17 cellular contexts compared by ENCODE assay signal in the genomic region with DNA sequence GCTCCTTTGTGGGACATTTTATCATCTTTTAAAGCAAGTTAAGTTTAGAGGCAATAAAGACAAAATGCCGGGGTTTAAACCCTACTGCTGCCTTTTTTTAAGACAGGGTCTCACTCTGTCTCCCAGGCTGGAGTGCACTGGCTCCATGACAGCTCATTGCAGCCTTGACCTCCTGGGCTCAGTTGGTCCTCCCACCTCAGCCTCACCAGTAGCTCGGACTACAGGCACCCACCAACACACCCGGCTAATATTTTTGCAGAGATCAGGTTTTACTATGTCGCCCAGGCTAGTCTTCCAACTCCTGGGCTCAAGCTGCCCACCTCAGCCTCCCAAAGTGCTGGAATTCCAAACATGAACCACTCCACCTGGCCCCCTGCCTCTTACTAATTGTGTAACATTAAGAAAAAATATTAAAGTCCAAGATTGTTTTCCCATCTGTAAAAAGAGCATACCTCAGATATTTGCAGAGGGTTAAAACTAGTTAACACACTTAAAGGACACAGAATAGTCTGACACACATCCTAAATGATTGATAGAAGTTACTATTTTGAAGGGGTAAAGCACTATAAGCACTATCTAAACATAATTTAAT. TPM values are rescaled to one million over a fixed set of nuclear protein-coding genes. Genes with fewer than 3 reads are reported as not detected.
DNase-seq lines count a peak whose midpoint lies in the region; ATAC-seq, FAIRE-seq and TF ChIP-seq lines count a peak whose summit lies in the region.
"Had no signal": no experiment of that assay in that cellular context is flagged by ENCODE, and none has a peak within 500 bp of the region (broad histone marks: within the 10 kb centered on the region; RNA-seq: fewer than 3 reads in every experiment).

No MANE protein-coding gene starts in this region.

- POLR2A ChIA-PET in A549 (lab: Yijun Ruan, JAX) (no interaction called here), WTC11 (lab: Charles Lee) (interaction anchor here (1.1 to 1.8 kb wide), 2 partner anchors 9 to 65 kb away, joined by 3 to 4 read pairs; no protein-coding TSS in a partner anchor)
- POLR2A ChIA-PET in CD8-positive, alpha-beta memory T cell (lab: Charles Lee), result no interaction called here

- H3K4me3 ChIP-seq in A549, result no peak overlapping the region
- no peak overlapping the region for H3K4me3 ChIP-seq in CD8-positive, alpha-beta memory T cell (ENCODE audit: low read length)
- H3K4me3 ChIP-seq: lower lobe of right lung had no signal

- no peak for DNase-seq in A549 (ENCODE audit: low read depth in 1 of 2, low spot score in 1 of 2)
- no peak for DNase-seq in CD8-positive, alpha-beta memory T cell
- no peak for DNase-seq in WTC11 (ENCODE audit: low spot score)
- no peak for DNase-seq in memory B cell (ENCODE audit: low spot score in 2 of 2)
- DNase-seq in mesenteric fat pad (ENCODE audit: low spot score), result no peak
- no peak for DNase-seq in 8988T
- no peak for DNase-seq in NCI-H1694 (lab: John Stamatoyannopoulos, UW)
- DNase-seq: activated CD4-positive, alpha-beta T cell treated with anti-CD3 and anti-CD28 coated beads for 4 hours; activated effector memory CD4-positive, alpha-beta T cell treated with anti-CD3 and anti-CD28 coated beads, Interleukin-2, amount 50 U/mL, for 16 hours; lower lobe of right lung; NCI-H187 treated with DMSO at 0.1 percent for 48 hours; NCI-H69; occipital lobe; RPMI8226 had no signal

- peak overlapping the region in 5 of 7 donors; percentile 10 to 68 (median 46) for H3K4me3 Mint-ChIP-seq in CD8-positive, alpha-beta memory T cell
- H3K4me3 Mint-ChIP-seq in WTC11, result no peak overlapping the region
- no peak overlapping the region for H3K4me3 Mint-ChIP-seq in memory B cell

- no peak for TF ChIP-seq EP300 in A549 (IDR thresholded peaks at IDR 0.05)

- H3K27me3 Mint-ChIP-seq in CD8-positive, alpha-beta memory T cell, result no peaks in the 10 kb centered on the region
- H3K27me3 Mint-ChIP-seq in WTC11 (ENCODE audit: low read depth) (no peaks in the 10 kb centered on the region), memory B cell (no peaks in the 10 kb centered on the region)

- H3K4me2 ChIP-seq in A549, result 0 out of 3 replicates have a peak overlapping the region, but pooled peaks have one; percentile 9

- H3K27ac ChIP-seq in A549, result no peak overlapping the region
- no peak overlapping the region for H3K27ac ChIP-seq in CD8-positive, alpha-beta memory T cell (ENCODE audit: low read depth, low read length)
- H3K27ac ChIP-seq: lower lobe of right lung had no signal

- no peak for TF ChIP-seq CTCF in A549 (IDR thresholded peaks at IDR 0.05)
- TF ChIP-seq CTCF in WTC11 (IDR thresholded peaks at IDR 0.05), result no peak

- TF ChIP-seq POLR2A in A549 (IDR thresholded peaks at IDR 0.05; ENCODE audit: low read length), result no peak

- H3K27ac Mint-ChIP-seq in CD8-positive, alpha-beta memory T cell, result peak overlapping the region; percentile 57 to 83 (median 74)
- H3K27ac Mint-ChIP-seq in WTC11 (no peak overlapping the region), memory B cell (peak overlapping the region; percentile 80)

- peaks cover 45% of the 10 kb centered on the region for H3K4me1 ChIP-seq in A549
- H3K4me1 ChIP-seq in CD8-positive, alpha-beta memory T cell (ENCODE audit: insufficient read depth, low read length), result peaks cover 95% of the 10 kb centered on the region

- no peaks in the 10 kb centered on the region for H3K9me3 Mint-ChIP-seq in CD8-positive, alpha-beta memory T cell
- H3K9me3 Mint-ChIP-seq in WTC11, result no peaks in the 10 kb centered on the region
- H3K9me3 Mint-ChIP-seq in memory B cell, result no peaks in the 10 kb centered on the region

- no peak for TF ChIP-seq RAD21 in A549 (conservative IDR thresholded peaks at IDR 0.05 in 1 of 2, IDR thresholded peaks at IDR 0.05 in 1 of 2)

- H3K4me1 Mint-ChIP-seq in CD8-positive, alpha-beta memory T cell, result peaks cover 90 to 99% (median 98%) of the 10 kb centered on the region in 3 donors
- H3K4me1 Mint-ChIP-seq in WTC11, result peaks cover 63% of the 10 kb centered on the region
- H3K4me1 Mint-ChIP-seq in memory B cell, result peaks cover 46% of the 10 kb centered on the region

- FAIRE-seq in A549 (lab: Jason Lieb, UNC), result no peak
- FAIRE-seq: frontal cortex, GM12892 had no signal

- H3K27me3 ChIP-seq in CD8-positive, alpha-beta memory T cell (ENCODE audit: insufficient read depth, low read length, poor library complexity, severe bottlenecking), result no peaks in the 10 kb centered on the region

- WGBS in A549 (ENCODE audit: missing lambda C conversion rate), result 82% methylated on average over 4 of the region's 4 CpGs

- ATAC-seq in A549 (no peak), WTC11 (peak; percentile 12), memory B cell (ENCODE audit: low read depth) (no peak), GM18867 (IDR thresholded peaks at IDR 0.05; ENCODE audit: unreplicated experiment) (no peak)

- CTCF ChIA-PET in A549 (lab: Yijun Ruan, JAX) (no interaction called here), WTC11 (lab: Charles Lee) (interaction anchor here (2.0 kb wide), 1 partner anchor 79 kb away, joined by 5 read pairs; no protein-coding TSS in a partner anchor)
- CTCF ChIA-PET in CD8-positive, alpha-beta memory T cell (lab: Charles Lee), result no interaction called here

- H3K36me3 Mint-ChIP-seq in CD8-positive, alpha-beta memory T cell, result peaks cover 0 to 65% (median 9%) of the 10 kb centered on the region in 3 donors
- peaks cover 40% of the 10 kb centered on the region for H3K36me3 Mint-ChIP-seq in WTC11
- peaks cover 6% of the 10 kb centered on the region for H3K36me3 Mint-ChIP-seq in memory B cell

- H3K9me3 ChIP-seq in A549, result no peaks in the 10 kb centered on the region
- no peaks in the 10 kb centered on the region for H3K9me3 ChIP-seq in CD8-positive, alpha-beta memory T cell (ENCODE audit: low read length)
- H3K9me3 ChIP-seq: lower lobe of right lung had no signal

- H3K36me3 ChIP-seq in CD8-positive, alpha-beta memory T cell (ENCODE audit: insufficient read depth, low read length), result peaks cover 12% of the 10 kb centered on the region

TF ChIP-seq in A549, 52 proteins besides CTCF, POLR2A, EP300 and RAD21:
- TF ChIP-seq ESRRA (IDR thresholded peaks at IDR 0.05; ENCODE audit: borderline replicate concordance, low read length), result no peak
- no peak for TF ChIP-seq HDAC2 (IDR thresholded peaks at IDR 0.05)
- TF ChIP-seq CEBPB (IDR thresholded peaks at IDR 0.05), result no peak

TF ChIP-seq in WTC11, 78 proteins besides CTCF, POLR2A, EP300 and RAD21 (continues in another document):
- TF ChIP-seq, protein P1, sequence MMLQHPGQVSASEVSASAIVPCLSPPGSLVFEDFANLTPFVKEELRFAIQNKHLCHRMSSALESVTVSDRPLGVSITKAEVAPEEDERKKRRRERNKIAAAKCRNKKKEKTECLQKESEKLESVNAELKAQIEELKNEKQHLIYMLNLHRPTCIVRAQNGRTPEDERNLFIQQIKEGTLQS (CRISPR knock-in tag; conservative IDR thresholded peaks at IDR 0.05), result no peak
- TF ChIP-seq, protein P2, sequence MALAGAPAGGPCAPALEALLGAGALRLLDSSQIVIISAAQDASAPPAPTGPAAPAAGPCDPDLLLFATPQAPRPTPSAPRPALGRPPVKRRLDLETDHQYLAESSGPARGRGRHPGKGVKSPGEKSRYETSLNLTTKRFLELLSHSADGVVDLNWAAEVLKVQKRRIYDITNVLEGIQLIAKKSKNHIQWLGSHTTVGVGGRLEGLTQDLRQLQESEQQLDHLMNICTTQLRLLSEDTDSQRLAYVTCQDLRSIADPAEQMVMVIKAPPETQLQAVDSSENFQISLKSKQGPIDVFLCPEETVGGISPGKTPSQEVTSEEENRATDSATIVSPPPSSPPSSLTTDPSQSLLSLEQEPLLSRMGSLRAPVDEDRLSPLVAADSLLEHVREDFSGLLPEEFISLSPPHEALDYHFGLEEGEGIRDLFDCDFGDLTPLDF (CRISPR knock-in tag; IDR thresholded peaks at IDR 0.05), result no peak
- no peak for TF ChIP-seq MXD4 (CRISPR knock-in tag; IDR thresholded peaks at IDR 0.05; ENCODE audit: borderline replicate concordance)
- no peak for TF ChIP-seq FOXK1 (CRISPR knock-in tag; IDR thresholded peaks at IDR 0.05)
- TF ChIP-seq, protein P3, sequence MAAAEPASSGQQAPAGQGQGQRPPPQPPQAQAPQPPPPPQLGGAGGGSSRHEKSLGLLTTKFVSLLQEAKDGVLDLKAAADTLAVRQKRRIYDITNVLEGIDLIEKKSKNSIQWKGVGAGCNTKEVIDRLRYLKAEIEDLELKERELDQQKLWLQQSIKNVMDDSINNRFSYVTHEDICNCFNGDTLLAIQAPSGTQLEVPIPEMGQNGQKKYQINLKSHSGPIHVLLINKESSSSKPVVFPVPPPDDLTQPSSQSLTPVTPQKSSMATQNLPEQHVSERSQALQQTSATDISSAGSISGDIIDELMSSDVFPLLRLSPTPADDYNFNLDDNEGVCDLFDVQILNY (CRISPR knock-in tag; IDR thresholded peaks at IDR 0.05), result no peak
- no peak for TF ChIP-seq GABPB1 (CRISPR knock-in tag; IDR thresholded peaks at IDR 0.05)
- no peak for TF ChIP-seq IRF2 (CRISPR knock-in tag; IDR thresholded peaks at IDR 0.05; ENCODE audit: borderline replicate concordance, low read depth)
- TF ChIP-seq, protein P4, sequence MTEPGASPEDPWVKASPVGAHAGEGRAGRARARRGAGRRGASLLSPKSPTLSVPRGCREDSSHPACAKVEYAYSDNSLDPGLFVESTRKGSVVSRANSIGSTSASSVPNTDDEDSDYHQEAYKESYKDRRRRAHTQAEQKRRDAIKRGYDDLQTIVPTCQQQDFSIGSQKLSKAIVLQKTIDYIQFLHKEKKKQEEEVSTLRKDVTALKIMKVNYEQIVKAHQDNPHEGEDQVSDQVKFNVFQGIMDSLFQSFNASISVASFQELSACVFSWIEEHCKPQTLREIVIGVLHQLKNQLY (CRISPR knock-in tag; IDR thresholded peaks at IDR 0.05), result no peak
- no peak for TF ChIP-seq ZNF396 (CRISPR knock-in tag; IDR thresholded peaks at IDR 0.05; ENCODE audit: borderline replicate concordance)

RNA-seq across cellular contexts. Expression of a gene that starts 9.8 kb away (rescaled TPM):
- 65.5 and 125 TPM in 2 replicates for polyA plus RNA-seq in A549 (2011; rRNA removed)
- polyA plus RNA-seq in A549 (2012; cell fraction: cytosol; rRNA removed), result 193 and 220 TPM in 2 replicates
- polyA plus RNA-seq in A549 (2012; cell fraction: nucleus; rRNA removed), result 249 and 286 TPM in 2 replicates
- polyA plus RNA-seq in A549 (2017; fragmentation: RNase III; extraction: RNeasy Plus Mini Kit Qiagen cat#74134 plus additional on column Dnase treatment), result 434 to 480 TPM (median 446 TPM) in 3 replicates
- polyA minus RNA-seq in A549 (2011; rRNA and poly(A)+ RNA removed), result 14.6 and 14.9 TPM in 2 replicates
- total RNA-seq in CD8-positive, alpha-beta memory T cell, result 100 to 1,000 TPM; 452 to 475 TPM
- 271 TPM for polyA plus RNA-seq in CD8-positive, alpha-beta memory T cell
- 493 to 580 TPM (median 496 TPM) in 3 replicates for total RNA-seq in WTC11 (2021)
- total RNA-seq in mesenteric fat pad, result 112 TPM

Comparison
In these comparisons a context has a peak if more than half of its experiments do, and no peak if none do; other contexts are left out.
1. H3K4me3 Mint-ChIP-seq: peak in CD8-positive, alpha-beta memory T cell (5 of 7); none in WTC11 (single experiment) and memory B cell (single experiment).